ENCODE assay signal across 30 cellular contexts in the genomic region with DNA sequence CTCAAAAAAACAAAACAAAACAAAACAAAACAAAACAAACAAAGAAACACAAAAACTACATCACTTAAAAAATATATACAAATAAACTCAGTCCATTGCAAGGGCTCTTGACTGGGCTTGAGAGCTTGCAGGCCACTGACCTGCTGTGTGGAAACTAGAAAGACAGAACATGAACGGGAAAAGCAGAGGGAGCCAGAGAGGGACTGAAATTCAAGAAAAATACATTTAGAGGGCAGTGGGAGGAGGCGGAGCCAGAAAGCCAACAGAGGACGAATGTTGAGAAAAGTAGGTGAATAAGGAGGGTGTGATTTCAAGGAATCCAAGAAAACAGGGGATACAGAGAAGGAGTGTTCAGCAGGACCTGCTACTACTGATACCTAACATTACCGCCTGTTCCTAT. TPM values are rescaled to one million over a fixed set of nuclear protein-coding genes. Genes with fewer than 3 reads are reported as not detected.
"Had no signal": no experiment of that assay in that cellular context is flagged by ENCODE, and none has a peak within 500 bp of the region (broad histone marks: within the 10 kb centered on the region; RNA-seq: fewer than 3 reads in every experiment).

No MANE protein-coding gene starts in this region.

- H3K4me1 Mint-ChIP-seq: activated CD4-positive, alpha-beta memory T cell treated with anti-CD3 and anti-CD28 coated beads, Interleukin-2, amount 10 ng/mL, durations not matched to agents 7 days and 5 days; activated CD4-positive, alpha-beta T cell treated with anti-CD3 and anti-CD28 coated beads, Interleukin-2, amount 10 ng/mL, durations not matched to agents 7 days and 5 days; activated naive CD4-positive, alpha-beta T cell treated with anti-CD3 and anti-CD28 coated beads, Interleukin-2, amount 10 ng/mL, durations not matched to agents 7 days and 5 days had no signal

- H3K27ac ChIP-seq: epithelial cell of prostate, esophagus squamous epithelium, gastroesophageal sphincter had no signal

- H3K9me3 ChIP-seq: esophagus squamous epithelium, gastroesophageal sphincter had no signal

- H3K9me3 Mint-ChIP-seq: activated CD4-positive, alpha-beta memory T cell treated with anti-CD3 and anti-CD28 coated beads, Interleukin-2, amount 10 ng/mL, durations not matched to agents 7 days and 5 days; activated CD4-positive, alpha-beta T cell treated with anti-CD3 and anti-CD28 coated beads, Interleukin-2, amount 10 ng/mL, durations not matched to agents 7 days and 5 days; activated naive CD4-positive, alpha-beta T cell treated with anti-CD3 and anti-CD28 coated beads, Interleukin-2, amount 10 ng/mL, durations not matched to agents 7 days and 5 days; activated naive CD4-positive, alpha-beta T cell treated with anti-CD3 and anti-CD28 coated beads, Interleukin-2, amount 50 U/mL, for 72 hours; activated T-cell treated with anti-CD3 and anti-CD28 coated beads, Interleukin-2, amount 50 U/mL, for 24 hours; activated T-cell treated with anti-CD3 and anti-CD28 coated beads, Interleukin-2, amount 50 U/mL, for 72 hours; effector memory CD8-positive, alpha-beta T cell had no signal

- H3K4me3 Mint-ChIP-seq: activated CD4-positive, alpha-beta memory T cell treated with anti-CD3 and anti-CD28 coated beads, Interleukin-2, amount 10 ng/mL, durations not matched to agents 7 days and 5 days; activated CD4-positive, alpha-beta T cell treated with anti-CD3 and anti-CD28 coated beads, Interleukin-2, amount 10 ng/mL, durations not matched to agents 7 days and 5 days; activated naive CD4-positive, alpha-beta T cell treated with anti-CD3 and anti-CD28 coated beads, Interleukin-2, amount 10 ng/mL, durations not matched to agents 7 days and 5 days; activated T-cell treated with anti-CD3 and anti-CD28 coated beads, Interleukin-2, amount 50 U/mL, for 24 hours; activated T-cell treated with anti-CD3 and anti-CD28 coated beads, Interleukin-2, amount 50 U/mL, for 72 hours; effector memory CD8-positive, alpha-beta T cell had no signal

- DNase-seq: activated CD4-positive, alpha-beta memory T cell treated with anti-CD3 and anti-CD28 coated beads, Interleukin-2, amount 10 ng/mL, durations not matched to agents 7 days and 5 days; activated CD4-positive, alpha-beta T cell treated with anti-CD3 and anti-CD28 coated beads for 1 hour; activated CD4-positive, alpha-beta T cell treated with anti-CD3 and anti-CD28 coated beads for 4 hours; activated CD4-positive, alpha-beta T cell treated with anti-CD3 and anti-CD28 coated beads, Interleukin-2, amount 10 ng/mL, durations not matched to agents 7 days and 5 days; activated CD4-positive, alpha-beta T cell treated with anti-CD3 and anti-CD28 coated beads, Interleukin-2, amount 50 U/mL, for 4 hours; activated CD8-positive, alpha-beta memory T cell treated with anti-CD3 and anti-CD28 coated beads, Interleukin-2, amount 50 U/mL, for 48 hours; activated gamma-delta T cell; activated naive CD4-positive, alpha-beta T cell; activated naive CD4-positive, alpha-beta T cell treated with anti-CD3 and anti-CD28 coated beads, Interleukin-2, amount 10 ng/mL, durations not matched to agents 7 days and 5 days; activated T-cell treated with anti-CD3 and anti-CD28 coated beads for 4 hours; activated T-cell treated with anti-CD3 and anti-CD28 coated beads, Interleukin-2, amount 50 U/mL, for 24 hours; activated T-cell treated with anti-CD3 and anti-CD28 coated beads, Interleukin-2, amount 50 U/mL, for 72 hours; amniotic stem cell; cortex of kidney; dermis blood vessel endothelial cell; effector CD4-positive, alpha-beta T cell; effector memory CD8-positive, alpha-beta T cell; esophagus squamous epithelium; foreskin melanocyte; T-helper 2 cell had no signal

- H3K4me1 ChIP-seq: esophagus squamous epithelium, gastroesophageal sphincter had no signal

- ATAC-seq: activated naive CD4-positive, alpha-beta T cell treated with anti-CD3 and anti-CD28 coated beads, Interleukin-2, amount 50 U/mL, for 72 hours; activated T-cell treated with anti-CD3 and anti-CD28 coated beads, Interleukin-2, amount 50 U/mL, for 72 hours; effector memory CD8-positive, alpha-beta T cell; gastroesophageal sphincter had no signal

- H3K27ac Mint-ChIP-seq: activated CD4-positive, alpha-beta memory T cell treated with anti-CD3 and anti-CD28 coated beads, Interleukin-2, amount 10 ng/mL, durations not matched to agents 7 days and 5 days; activated CD4-positive, alpha-beta T cell treated with anti-CD3 and anti-CD28 coated beads, Interleukin-2, amount 10 ng/mL, durations not matched to agents 7 days and 5 days; activated naive CD4-positive, alpha-beta T cell treated with anti-CD3 and anti-CD28 coated beads, Interleukin-2, amount 10 ng/mL, durations not matched to agents 7 days and 5 days; activated naive CD4-positive, alpha-beta T cell treated with anti-CD3 and anti-CD28 coated beads, Interleukin-2, amount 50 U/mL, for 72 hours; activated T-cell treated with anti-CD3 and anti-CD28 coated beads, Interleukin-2, amount 50 U/mL, for 24 hours; activated T-cell treated with anti-CD3 and anti-CD28 coated beads, Interleukin-2, amount 50 U/mL, for 72 hours; effector memory CD8-positive, alpha-beta T cell had no signal

- H3K4me3 ChIP-seq: esophagus squamous epithelium, gastroesophageal sphincter had no signal

- H3K36me3 ChIP-seq: esophagus squamous epithelium, gastroesophageal sphincter had no signal

- H3K36me3 Mint-ChIP-seq: activated naive CD4-positive, alpha-beta T cell treated with anti-CD3 and anti-CD28 coated beads, Interleukin-2, amount 10 ng/mL, durations not matched to agents 7 days and 5 days; activated naive CD4-positive, alpha-beta T cell treated with anti-CD3 and anti-CD28 coated beads, Interleukin-2, amount 50 U/mL, for 72 hours had no signal

RNA-seq across cellular contexts. Expression of gene PLA2G2C, which starts 41.4 kb away (rescaled TPM):
- total RNA-seq: activated CD4-positive, alpha-beta T cell treated with anti-CD3 and anti-CD28 coated beads, Interleukin-2, amount 10 ng/mL, durations not matched to agents 7 days and 5 days; astrocyte; chondrocyte; dermis blood vessel endothelial cell; endothelial cell of umbilical vein; fibroblast of lung; fibroblast of villous mesenchyme; glomerular endothelial cell had no signal
- polyA plus RNA-seq: adipose tissue, endothelial cell of umbilical vein, fibroblast of lung had no signal

RNA-seq across cellular contexts. Expression of gene UBXN10, which starts 41.8 kb away (rescaled TPM):
- total RNA-seq: chondrocyte, dermis blood vessel endothelial cell, endothelial cell of umbilical vein, fibroblast of villous mesenchyme had no signal
- polyA plus RNA-seq: endothelial cell of umbilical vein, fibroblast of lung had no signal
